ENCODE assay signal across 9 cellular contexts in the genomic region with DNA sequence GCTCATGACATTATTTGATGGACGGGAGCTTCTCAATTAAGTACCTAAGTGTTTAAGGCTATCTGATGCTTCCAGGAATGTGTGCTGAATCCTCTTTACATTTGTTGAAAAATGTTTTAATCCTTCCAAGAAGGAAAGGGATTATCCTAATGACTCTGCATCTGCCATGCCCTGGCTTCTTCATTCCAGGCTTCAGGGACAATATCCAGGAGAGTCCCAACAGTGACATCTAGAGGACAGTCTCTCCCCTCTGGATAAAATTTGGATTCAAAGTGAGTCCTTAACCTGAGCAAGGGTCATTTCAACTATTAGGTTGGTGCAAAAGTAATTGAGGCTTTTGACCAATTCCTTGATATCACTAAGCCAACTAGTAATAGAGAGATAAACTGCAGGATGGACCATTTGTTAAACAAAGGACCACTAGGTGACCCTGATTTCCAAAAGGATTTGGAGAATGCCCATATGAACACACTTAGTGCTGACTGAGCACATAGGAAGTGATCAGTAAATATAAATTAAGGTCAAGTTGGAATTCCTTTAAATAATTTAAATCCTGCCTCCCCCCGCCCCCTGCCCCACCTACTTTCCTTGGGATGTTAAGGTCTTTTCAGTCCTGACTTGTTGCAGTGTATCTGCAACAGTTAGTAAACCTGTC. TPM values are rescaled to one million over a fixed set of nuclear protein-coding genes. Genes with fewer than 3 reads are reported as not detected.
DNase-seq lines count a peak whose midpoint lies in the region; ATAC-seq and TF ChIP-seq lines count a peak whose summit lies in the region.
"Had no signal": no experiment of that assay in that cellular context is flagged by ENCODE, and none has a peak within 500 bp of the region (broad histone marks: within the 10 kb centered on the region; RNA-seq: fewer than 3 reads in every experiment).

No MANE protein-coding gene starts in this region.

- H3K4me3 Mint-ChIP-seq in T-helper 17 cell: no peak overlapping the region
- H3K4me3 Mint-ChIP-seq in activated CD8-positive, alpha-beta memory T cell treated with anti-CD3 and anti-CD28 coated beads, Interleukin-2, amount 10 ng/mL, durations not matched to agents 7 days and 5 days: no peak overlapping the region

- H3K36me3 ChIP-seq in gastroesophageal sphincter: no peaks in the 10 kb centered on the region
- H3K36me3 ChIP-seq: BLaER1 treated with 17β-estradiol and CSF1 and Interleukin-3, amounts not matched to agents 10 nM and 100 nM had no signal

- peak; percentile 25 to 71 (median 56) for TF ChIP-seq CTCF in gastroesophageal sphincter (IDR thresholded peaks at IDR 0.05)

- DNase-seq in NCI-H2081 (lab: John Stamatoyannopoulos, UW) (peak; percentile 26 to 72), NCI-H2081 treated with DMSO at 0.1 percent for 48 hours (lab: John Stamatoyannopoulos, UW) (no peak), NCI-H1092 (lab: John Stamatoyannopoulos, UW) (peak; percentile 35), T-helper 17 cell (no peak), retina (peak; percentile 49)
- DNase-seq in activated CD8-positive, alpha-beta memory T cell treated with anti-CD3 and anti-CD28 coated beads, Interleukin-2, amount 10 ng/mL, durations not matched to agents 7 days and 5 days: no peak

- no peak for TF ChIP-seq POLR2A in gastroesophageal sphincter (IDR thresholded peaks at IDR 0.05)

- TF ChIP-seq EP300 in gastroesophageal sphincter (IDR thresholded peaks at IDR 0.05): no peak

- WGBS in gastroesophageal sphincter (ENCODE audit: low coverage in 1 of 2), 2 donors: 75 to 82% methylated on average over 1 to 2 of the region's 2 CpGs

- peak overlapping the region; percentile 80 for H3K27ac Mint-ChIP-seq in T-helper 17 cell
- no peak overlapping the region for H3K27ac Mint-ChIP-seq in activated CD8-positive, alpha-beta memory T cell treated with anti-CD3 and anti-CD28 coated beads, Interleukin-2, amount 10 ng/mL, durations not matched to agents 7 days and 5 days

- H3K4me1 ChIP-seq in gastroesophageal sphincter: no peaks in the 10 kb centered on the region

- H3K4me3 ChIP-seq in gastroesophageal sphincter: no peak overlapping the region
- H3K4me3 ChIP-seq: BLaER1 treated with 17β-estradiol and CSF1 and Interleukin-3, amounts not matched to agents 10 nM and 100 nM had no signal

- no peaks in the 10 kb centered on the region for H3K27me3 Mint-ChIP-seq in T-helper 17 cell
- H3K27me3 Mint-ChIP-seq in activated CD8-positive, alpha-beta memory T cell treated with anti-CD3 and anti-CD28 coated beads, Interleukin-2, amount 10 ng/mL, durations not matched to agents 7 days and 5 days: no peaks in the 10 kb centered on the region

- H3K36me3 Mint-ChIP-seq in T-helper 17 cell (ENCODE audit: low read depth): peaks cover 6% of the 10 kb centered on the region
- H3K36me3 Mint-ChIP-seq in activated CD8-positive, alpha-beta memory T cell treated with anti-CD3 and anti-CD28 coated beads, Interleukin-2, amount 10 ng/mL, durations not matched to agents 7 days and 5 days: peaks cover 72% of the 10 kb centered on the region

- H3K27me3 ChIP-seq in gastroesophageal sphincter: no peaks in the 10 kb centered on the region
- H3K27me3 ChIP-seq: BLaER1 treated with 17β-estradiol and CSF1 and Interleukin-3, amounts not matched to agents 10 nM and 100 nM had no signal

- no peaks in the 10 kb centered on the region for H3K9me3 Mint-ChIP-seq in activated CD8-positive, alpha-beta memory T cell treated with anti-CD3 and anti-CD28 coated beads, Interleukin-2, amount 10 ng/mL, durations not matched to agents 7 days and 5 days (ENCODE audit: low read depth)

- CTCF ChIA-PET in activated CD8-positive, alpha-beta memory T cell treated with anti-CD3 and anti-CD28 coated beads, Interleukin-2, amount 10 ng/mL, durations not matched to agents 7 days and 5 days (lab: Charles Lee): interaction anchor here (0.9 to 8.6 kb wide), 9 partner anchors 10 to 230 kb away, joined by 3 to 152 read pairs (median 11); partner anchors contain the start of genes TEX48 and TNFSF8

- H3K4me1 Mint-ChIP-seq in T-helper 17 cell: peaks cover 61% of the 10 kb centered on the region
- peaks cover 79% of the 10 kb centered on the region for H3K4me1 Mint-ChIP-seq in activated CD8-positive, alpha-beta memory T cell treated with anti-CD3 and anti-CD28 coated beads, Interleukin-2, amount 10 ng/mL, durations not matched to agents 7 days and 5 days

- H3K9me3 ChIP-seq in T-helper 17 cell (ENCODE audit: control insufficient read depth, low read length, poor library complexity, severe bottlenecking) (no peaks in the 10 kb centered on the region), gastroesophageal sphincter (no peaks in the 10 kb centered on the region)
- H3K9me3 ChIP-seq: BLaER1 treated with 17β-estradiol and CSF1 and Interleukin-3, amounts not matched to agents 10 nM and 100 nM had no signal

- ATAC-seq in T-helper 17 cell: no peak
- ATAC-seq in gastroesophageal sphincter: no peak
- ATAC-seq in activated CD8-positive, alpha-beta memory T cell treated with anti-CD3 and anti-CD28 coated beads, Interleukin-2, amount 10 ng/mL, durations not matched to agents 7 days and 5 days: no peak
- no peak for ATAC-seq in GM18867 (IDR thresholded peaks at IDR 0.05; ENCODE audit: unreplicated experiment)

- H3K27ac ChIP-seq in gastroesophageal sphincter: no peak overlapping the region
- H3K27ac ChIP-seq: BLaER1 treated with 17β-estradiol and CSF1 and Interleukin-3, amounts not matched to agents 10 nM and 100 nM had no signal

RNA-seq across cellular contexts. Expression of gene TNFSF8, which starts 19.1 kb away (rescaled TPM):
- total RNA-seq in T-helper 17 cell (10 to 100 TPM; 45.7 to 47.6 TPM), gastroesophageal sphincter (1 to 10 TPM in 3 of 4 donors, under 1 TPM in 1; 0.54 to 3.9 (median 2.0) TPM)
- 10 to 100 TPM; 30.3 to 34.5 TPM for total RNA-seq in activated CD8-positive, alpha-beta memory T cell treated with anti-CD3 and anti-CD28 coated beads, Interleukin-2, amount 10 ng/mL, durations not matched to agents 7 days and 5 days

Comparison
In these comparisons a context has a peak if more than half of its experiments do, and no peak if none do; other contexts are left out.
1. DNase-seq: peak in NCI-H2081 (2 of 2), NCI-H1092 (single experiment) and retina (single experiment); none in NCI-H2081 treated with DMSO at 0.1 percent for 48 hours (single experiment), T-helper 17 cell (0 of 3) and activated CD8-positive, alpha-beta memory T cell treated with anti-CD3 and anti-CD28 coated beads, Interleukin-2, amount 10 ng/mL, durations not matched to agents 7 days and 5 days (single experiment).
2. RNA of gene TNFSF8, which starts 19.1 kb away (total RNA-seq): 45.7 to 47.6 TPM in T-helper 17 cell and 30.3 to 34.5 TPM in activated CD8-positive, alpha-beta memory T cell treated with anti-CD3 and anti-CD28 coated beads, Interleukin-2, amount 10 ng/mL, durations not matched to agents 7 days and 5 days; 0.54 to 3.9 TPM in gastroesophageal sphincter; every median in the first group is over 4 times any median in the second.